Comparison of ENCODE assay signal across 13 cellular contexts in genomic region chrX:23332888-23333821, GRCh38. TPM values are rescaled to one million over a fixed set of nuclear protein-coding genes. Genes with fewer than 3 reads are reported as not detected.
DNase-seq lines count a peak whose midpoint lies in the region; ATAC-seq, FAIRE-seq and TF ChIP-seq lines count a peak whose summit lies in the region.
"Had no signal": no experiment of that assay in that cellular context is flagged by ENCODE, and none has a peak within 500 bp of the region (broad histone marks: within the 10 kb centered on the region; RNA-seq: fewer than 3 reads in every experiment).

No MANE protein-coding gene starts in this region.

- H3K4me2 ChIP-seq in neural progenitor cell = peak overlapping the region; percentile 94

- TF ChIP-seq POLR2A in H54 (IDR thresholded peaks at IDR 0.05; ENCODE audit: low read depth, low read length) = no peak

- H3K27me3 Mint-ChIP-seq in neural progenitor cell (ENCODE audit: insufficient read depth, low read depth) = peaks cover 70% of the 10 kb centered on the region

- H2AFZ ChIP-seq in neural progenitor cell (replicated peaks) = peak overlapping the region; percentile 79

- H3K27ac ChIP-seq in 22Rv1 = peak overlapping the region; percentile 50
- no peak overlapping the region for H3K27ac ChIP-seq in ectodermal cell (ENCODE audit: insufficient read depth, low read depth, low read length, poor library complexity, severe bottlenecking)
- H3K27ac ChIP-seq in neural progenitor cell = no peak overlapping the region

- no peaks in the 10 kb centered on the region for H3K4me1 ChIP-seq in ectodermal cell (ENCODE audit: control insufficient read depth, insufficient read depth, low read length)
- peaks cover 17% of the 10 kb centered on the region for H3K4me1 ChIP-seq in neural progenitor cell

- H3K4me1 Mint-ChIP-seq in neural progenitor cell = peaks cover 14% of the 10 kb centered on the region

- DNase-seq in GM06990 (ENCODE audit: extremely low read depth, insufficient read length) = peak; percentile 7
- DNase-seq in neural progenitor cell (ENCODE audit: low spot score) = peak; percentile 32
- no peak for DNase-seq in NCI-H226
- no peak for DNase-seq in H54 (ENCODE audit: insufficient read length, low spot score)
- DNase-seq: activated CD4-positive, alpha-beta T cell treated with anti-CD3 and anti-CD28 coated beads, Interleukin-2, amount 50 U/mL, for 4 hours; DMS79 treated with DMSO at 0.1 percent for 48 hours; Kasumi-1; OCI-M1 had no signal

- H3K27me3 ChIP-seq in GM06990 (replicated peaks; ENCODE audit: control insufficient read depth, insufficient read depth, low read length) = no peaks in the 10 kb centered on the region
- H3K27me3 ChIP-seq in ectodermal cell (ENCODE audit: control insufficient read depth, insufficient read depth, low read length, poor library complexity, severe bottlenecking) = peaks cover 72% of the 10 kb centered on the region
- peaks cover 90% of the 10 kb centered on the region for H3K27me3 ChIP-seq in neural progenitor cell

- H3K36me3 Mint-ChIP-seq in neural progenitor cell = no peaks in the 10 kb centered on the region

- TF ChIP-seq CTCF in 22Rv1 (IDR thresholded peaks at IDR 0.05) = no peak
- TF ChIP-seq CTCF in GM06990 (IDR thresholded peaks at IDR 0.05; ENCODE audit: insufficient read depth, low read length, poor library complexity, severe bottlenecking) = no peak
- TF ChIP-seq CTCF in neural progenitor cell (IDR thresholded peaks at IDR 0.05) = no peak

- FAIRE-seq in H54 (lab: Jason Lieb, UNC) = no peak
- FAIRE-seq: bronchial epithelial cell had no signal

- 1% methylated on average over 61 to 75 of the region's 75 CpGs for WGBS in ectodermal cell, 2 experiments

- H3K79me2 ChIP-seq in neural progenitor cell (ENCODE audit: low read depth) = no peaks in the 10 kb centered on the region

- ATAC-seq in HG02571 (IDR thresholded peaks at IDR 0.05; ENCODE audit: unreplicated experiment) = no peak
- no peak for ATAC-seq in GM19351 (IDR thresholded peaks at IDR 0.05; ENCODE audit: unreplicated experiment)

- H3K36me3 ChIP-seq in GM06990 (ENCODE audit: control insufficient read depth, insufficient read depth, low read length) = no peaks in the 10 kb centered on the region
- H3K36me3 ChIP-seq in ectodermal cell (ENCODE audit: control insufficient read depth, insufficient read depth, low read length) = no peaks in the 10 kb centered on the region
- H3K36me3 ChIP-seq in neural progenitor cell = no peaks in the 10 kb centered on the region

- H4K20me1 ChIP-seq in neural progenitor cell (ENCODE audit: low read depth) = no peaks in the 10 kb centered on the region

- no peaks in the 10 kb centered on the region for H3K9me3 ChIP-seq in ectodermal cell (ENCODE audit: control insufficient read depth, low read length)
- H3K9me3 ChIP-seq in neural progenitor cell (ENCODE audit: low read depth) = no peaks in the 10 kb centered on the region

- H3K27ac Mint-ChIP-seq in neural progenitor cell = no peak overlapping the region

- H3K4me3 ChIP-seq in GM06990 (replicated peaks; ENCODE audit: low read depth, low read length) (no peak overlapping the region), ectodermal cell (ENCODE audit: insufficient read depth, low read depth, low read length) (peak overlapping the region; percentile 26), neural progenitor cell (peak overlapping the region; percentile 55)

- H3F3A ChIP-seq in neural progenitor cell (ENCODE audit: low read depth) = no peaks in the 10 kb centered on the region

- H3K9me3 Mint-ChIP-seq in neural progenitor cell = no peaks in the 10 kb centered on the region

- H3K4me3 Mint-ChIP-seq in neural progenitor cell = peak overlapping the region; percentile 81

- no peak overlapping the region for H3K9ac ChIP-seq in neural progenitor cell

RNA-seq across cellular contexts. Expression of gene PTCHD1, which starts 1.5 kb away (rescaled TPM):
- 0.02 TPM for polyA plus RNA-seq in ectodermal cell (2013, experiment 1 of 4)
- 0.11 TPM for polyA plus RNA-seq in ectodermal cell (2013, experiment 2 of 4)
- polyA plus RNA-seq in ectodermal cell (2013, experiment 3 of 4) = under 0.01 TPM
- 0.04 TPM for polyA plus RNA-seq in ectodermal cell (2013, experiment 4 of 4)
- 0.03 and 0.07 TPM in 2 replicates for total RNA-seq in neural progenitor cell (ENCODE audit: low replicate concordance)
- total RNA-seq: bronchial epithelial cell had no signal

Comparison
In these comparisons a context has a peak if more than half of its experiments do, and no peak if none do; other contexts are left out.
1. DNase-seq: peak in GM06990 (single experiment) and neural progenitor cell (single experiment); none in NCI-H226 (single experiment) and H54 (single experiment).